ENCODE assay signal across 22 cellular contexts in the genomic region with DNA sequence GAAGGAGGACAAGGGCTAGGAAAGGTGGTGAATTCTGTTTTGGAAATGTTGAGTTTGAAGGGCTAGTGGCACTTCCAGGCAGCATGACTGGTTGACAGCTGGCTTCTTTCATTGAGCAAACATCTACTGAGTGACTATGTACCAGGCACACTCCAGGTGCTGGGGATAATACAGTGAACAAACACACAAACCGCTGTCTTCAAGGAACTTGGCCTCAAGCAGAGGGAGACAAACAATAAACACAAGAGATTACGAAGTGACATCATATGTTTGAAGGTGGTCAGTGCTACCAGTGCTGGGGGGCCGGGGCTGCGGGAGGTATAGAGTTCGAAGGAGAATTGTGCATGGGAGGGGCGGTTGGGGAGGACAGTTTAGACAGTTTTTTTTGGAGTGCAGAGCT.
A peak's percentile ranks its signal among the peaks of the same experiment; 100 is the strongest.
DNase-seq lines count a peak whose midpoint lies in the region; ATAC-seq and TF ChIP-seq lines count a peak whose summit lies in the region.
"Had no signal": no experiment of that assay in that cellular context is flagged by ENCODE, and none has a peak within 500 bp of the region (broad histone marks: within the 10 kb centered on the region; RNA-seq: fewer than 3 reads in every experiment).

No MANE protein-coding gene starts in this region.

- 73% methylated on average over 3 of the region's 6 CpGs; no CpG with 5 or more reads in 1 of the 2 experiments for WGBS in IMR-90 (ENCODE audit: extremely low coverage in 2 of 2, insufficient read length in 1 of 2), 2 experiments
- 87% methylated on average over 6 of the region's 6 CpGs for WGBS in heart right ventricle, 2 donors

- no peaks in the 10 kb centered on the region for H3K27me3 ChIP-seq in IMR-90 (ENCODE audit: control insufficient read depth, insufficient read depth, low read length)
- H3K27me3 ChIP-seq in heart right ventricle = peaks cover 0 to 5% (median 0%) of the 10 kb centered on the region in 7 donors
- H3K27me3 ChIP-seq in effector memory CD4-positive, alpha-beta T cell (replicated peaks; ENCODE audit: control insufficient read depth, insufficient read depth, low read length, poor library complexity, severe bottlenecking) = no peaks in the 10 kb centered on the region
- H3K27me3 ChIP-seq: ascending aorta, stomach had no signal

- H4K8ac ChIP-seq in IMR-90 (ENCODE audit: low read depth in 2 of 2, low read length in 2 of 2) = peak overlapping the region; percentile 32 to 36; a peak in 2 of 4 replicates

- H3K4me3 ChIP-seq in IMR-90 (ENCODE audit: insufficient read depth, low read depth, low read length) = no peak overlapping the region
- H3K4me3 ChIP-seq in heart right ventricle = no peak overlapping the region
- no peak overlapping the region for H3K4me3 ChIP-seq in effector memory CD4-positive, alpha-beta T cell (ENCODE audit: insufficient read depth, low read depth, low read length, poor library complexity, severe bottlenecking)
- H3K4me3 ChIP-seq: ascending aorta, HAP-1, stomach had no signal

- in situ Hi-C loops in IMR-90 (cut with MboI; ENCODE audit: low sequenced_read_pairs) = loop anchor here (5.0 kb wide), 2 partner anchors 453 to 858 kb away; no protein-coding TSS in a partner anchor

- DNase-seq in activated CD4-positive, alpha-beta memory T cell treated with anti-CD3 and anti-CD28 coated beads, Interleukin-2, amount 10 ng/mL, durations not matched to agents 7 days and 5 days = no peak
- DNase-seq in activated CD4-positive, alpha-beta memory T cell treated with anti-CD3 and anti-CD28 coated beads for 36 hours = no peak
- DNase-seq in IMR-90 (peak; percentile 41), SHP77 treated with DMSO at 0.1 percent for 48 hours (lab: John Stamatoyannopoulos, UW) (peak; percentile 37), NCI-H226 (no peak), heart right ventricle (no peak)
- DNase-seq in effector memory CD4-positive, alpha-beta T cell = no peak
- DNase-seq: ACHN; activated CD8-positive, alpha-beta T cell treated with anti-CD3 and anti-CD28 coated beads, Interleukin-2, amount 10 ng/mL, durations not matched to agents 7 days and 5 days; cerebellar nuclear complex; effector CD8-positive, alpha-beta T cell; KBM-7; left ventricle myocardium superior; occipital lobe; Right ventricle myocardium superior; stomach had no signal

- H4K91ac ChIP-seq in IMR-90 (ENCODE audit: insufficient read depth, low read depth, low read length) = peak overlapping the region; percentile 76

- H2BK5ac ChIP-seq in IMR-90 (ENCODE audit: low read depth, low read length, poor library complexity, severe bottlenecking) = peak overlapping the region; percentile 47

- peaks cover 25% of the 10 kb centered on the region for H3K4me1 Mint-ChIP-seq in activated CD4-positive, alpha-beta memory T cell treated with anti-CD3 and anti-CD28 coated beads, Interleukin-2, amount 10 ng/mL, durations not matched to agents 7 days and 5 days
- H3K4me1 Mint-ChIP-seq in activated CD4-positive, alpha-beta memory T cell treated with anti-CD3 and anti-CD28 coated beads for 36 hours (ENCODE audit: low read depth) = peaks cover 24% of the 10 kb centered on the region
- peaks cover 40% of the 10 kb centered on the region for H3K4me1 Mint-ChIP-seq in nephron

- H3K4me3 Mint-ChIP-seq in activated CD4-positive, alpha-beta memory T cell treated with anti-CD3 and anti-CD28 coated beads, Interleukin-2, amount 10 ng/mL, durations not matched to agents 7 days and 5 days = peak overlapping the region; percentile 36
- H3K4me3 Mint-ChIP-seq in activated CD4-positive, alpha-beta memory T cell treated with anti-CD3 and anti-CD28 coated beads for 36 hours = no peak overlapping the region
- H3K4me3 Mint-ChIP-seq in nephron = no peak overlapping the region
- H3K4me3 Mint-ChIP-seq: activated CD8-positive, alpha-beta T cell treated with anti-CD3 and anti-CD28 coated beads, Interleukin-2, amount 10 ng/mL, durations not matched to agents 7 days and 5 days; WTC11 had no signal

- no peak overlapping the region for H3K4me2 ChIP-seq in IMR-90 (ENCODE audit: low read depth, low read length)

- intact Hi-C loops in activated CD4-positive, alpha-beta memory T cell treated with anti-CD3 and anti-CD28 coated beads for 36 hours (cut with micrococcal nuclease) = loop anchor here (1.0 to 10.0 kb wide), 4 partner anchors 322 to 455 kb away; a partner anchor contains a TSS
- intact Hi-C loops in IMR-90 (cut with micrococcal nuclease) (no loop called here), heart right ventricle (cut with DNase I) (loop anchor here in 6 of 10 donors (5.0 to 10.0 kb wide), 7 partner anchors 365 to 858 kb away; no protein-coding TSS in a partner anchor)

- no peaks in the 10 kb centered on the region for H4K20me1 ChIP-seq in IMR-90 (ENCODE audit: insufficient read depth, low read length)

- H3K18ac ChIP-seq in IMR-90 (ENCODE audit: low read depth, low read length) = peak overlapping the region; percentile 92

- 0 out of 2 replicates have a peak overlapping the region, but pooled peaks have one; percentile 6 for H3K56ac ChIP-seq in IMR-90 (ENCODE audit: extremely low read depth, insufficient read depth, low read length)

- CTCF ChIA-PET in activated CD4-positive, alpha-beta memory T cell treated with anti-CD3 and anti-CD28 coated beads, Interleukin-2, amount 10 ng/mL, durations not matched to agents 7 days and 5 days (lab: Charles Lee) = interaction anchor here (1.0 kb wide), 1 partner anchor 358 kb away, joined by 3 read pairs; a partner anchor contains a TSS
- CTCF ChIA-PET in activated CD4-positive, alpha-beta memory T cell treated with anti-CD3 and anti-CD28 coated beads for 36 hours (lab: Charles Lee) = no interaction called here
- CTCF ChIA-PET in IMR-90 (lab: Yijun Ruan, JAX) = no interaction called here

- no peak for TF ChIP-seq RAD21 in IMR-90 (IDR thresholded peaks at IDR 0.05; ENCODE audit: low read length)

- H2AFZ ChIP-seq in IMR-90 (replicated peaks; ENCODE audit: low read length, poor library complexity) = no peak overlapping the region

- peaks cover 8% of the 10 kb centered on the region for H3K9me1 ChIP-seq in IMR-90 (ENCODE audit: insufficient read depth, low read length)

- H4K5ac ChIP-seq in IMR-90 (ENCODE audit: low read depth, low read length) = peak overlapping the region; percentile 56

- peak; percentile 19; the same call in 1 of the 2 replicates for ATAC-seq in IMR-90 (ENCODE audit: low read depth)
- ATAC-seq in heart right ventricle = no peak
- ATAC-seq: left ventricle myocardium superior, sciatic nerve, WTC11 had no signal

- no TSS peak for BruUV-seq in IMR-90 (replicated peaks; lab: Mats Ljungman, UMichigan)

- no peak overlapping the region; the same call in 1 of the 2 replicates for H3K9ac ChIP-seq in IMR-90 (ENCODE audit: low read depth, low read length)

- H3K36me3 Mint-ChIP-seq in activated CD4-positive, alpha-beta memory T cell treated with anti-CD3 and anti-CD28 coated beads, Interleukin-2, amount 10 ng/mL, durations not matched to agents 7 days and 5 days (ENCODE audit: low read depth) = no peaks in the 10 kb centered on the region
- H3K36me3 Mint-ChIP-seq in activated CD4-positive, alpha-beta memory T cell treated with anti-CD3 and anti-CD28 coated beads for 36 hours = no peaks in the 10 kb centered on the region
- no peaks in the 10 kb centered on the region for H3K36me3 Mint-ChIP-seq in nephron (ENCODE audit: low read depth)
- H3K36me3 Mint-ChIP-seq: WTC11 had no signal

- POLR2A ChIA-PET in activated CD4-positive, alpha-beta memory T cell treated with anti-CD3 and anti-CD28 coated beads, Interleukin-2, amount 10 ng/mL, durations not matched to agents 7 days and 5 days (lab: Charles Lee) = no interaction called here
- POLR2A ChIA-PET in activated CD4-positive, alpha-beta memory T cell treated with anti-CD3 and anti-CD28 coated beads for 36 hours (lab: Charles Lee) = no interaction called here
- POLR2A ChIA-PET in IMR-90 (lab: Charles Lee; ENCODE audit: unreplicated experiment) = no interaction called here

- TF ChIP-seq POLR2A in IMR-90 (IDR thresholded peaks at IDR 0.05; ENCODE audit: low read depth, low read length) = no peak

- peak overlapping the region; percentile 90 for H2AK5ac ChIP-seq in IMR-90 (ENCODE audit: low read depth, low read length)

- peaks cover 19% of the 10 kb centered on the region for H3K4me1 ChIP-seq in IMR-90 (ENCODE audit: control insufficient read depth, insufficient read depth, low read length)
- peaks cover 0 to 5% (median 2%) of the 10 kb centered on the region in 9 donors for H3K4me1 ChIP-seq in heart right ventricle
- H3K4me1 ChIP-seq in effector memory CD4-positive, alpha-beta T cell (ENCODE audit: control insufficient read depth, insufficient read depth, low read length, poor library complexity, severe bottlenecking) = peaks cover 13% of the 10 kb centered on the region
- H3K4me1 ChIP-seq: ascending aorta had no signal

- peak overlapping the region; percentile 69; the same call in 2 of the 3 replicates for H2BK15ac ChIP-seq in IMR-90 (ENCODE audit: low read depth, low read length)

- peak overlapping the region; percentile 35 for H2AK9ac ChIP-seq in IMR-90 (replicated peaks; ENCODE audit: low read depth, low read length, poor library complexity)

- peaks cover 14% of the 10 kb centered on the region for H3K27me3 Mint-ChIP-seq in activated CD4-positive, alpha-beta memory T cell treated with anti-CD3 and anti-CD28 coated beads, Interleukin-2, amount 10 ng/mL, durations not matched to agents 7 days and 5 days
- no peaks in the 10 kb centered on the region for H3K27me3 Mint-ChIP-seq in activated CD4-positive, alpha-beta memory T cell treated with anti-CD3 and anti-CD28 coated beads for 36 hours
- H3K27me3 Mint-ChIP-seq in nephron (ENCODE audit: low read depth) = peaks cover 4% of the 10 kb centered on the region

- dilution Hi-C loops in IMR-90 (cut with HindIII; ENCODE audit: low sequenced_read_pairs, unreplicated experiment) = no loop called here

- H3K9me3 Mint-ChIP-seq in activated CD4-positive, alpha-beta memory T cell treated with anti-CD3 and anti-CD28 coated beads, Interleukin-2, amount 10 ng/mL, durations not matched to agents 7 days and 5 days = no peaks in the 10 kb centered on the region
- no peaks in the 10 kb centered on the region for H3K9me3 Mint-ChIP-seq in activated CD4-positive, alpha-beta memory T cell treated with anti-CD3 and anti-CD28 coated beads for 36 hours
- H3K9me3 Mint-ChIP-seq in nephron = no peaks in the 10 kb centered on the region
- H3K9me3 Mint-ChIP-seq: activated T-helper 2 cell treated with anti-CD3 and anti-CD28 coated beads, Interferon-gamma antibody, Interleukin-2, Interleukin-4, amounts not matched to agents 10 μg/mL and 5 μg/mL and 100 μg/mL, durations not matched to agents 14 hours and 24 hours and 36 hours; WTC11 had no signal

- H2BK120ac ChIP-seq in IMR-90 (ENCODE audit: low read depth, low read length) = peak overlapping the region; percentile 81

- peak overlapping the region; percentile 79 for H3K4ac ChIP-seq in IMR-90 (ENCODE audit: low read depth, low read length)

- peaks cover 2 to 11% of the 10 kb centered on the region in 2 experiments; a peak in 2 of 4 replicates for H3K79me1 ChIP-seq in IMR-90 (ENCODE audit: low read depth in 1 of 2, low read length in 2 of 2)

- H3K9me3 ChIP-seq in IMR-90 (ENCODE audit: control insufficient read depth, insufficient read depth, low read length) = no peaks in the 10 kb centered on the region
- no peaks in the 10 kb centered on the region for H3K9me3 ChIP-seq in heart right ventricle
- no peaks in the 10 kb centered on the region for H3K9me3 ChIP-seq in effector memory CD4-positive, alpha-beta T cell (ENCODE audit: control insufficient read depth, low read length)
- H3K9me3 ChIP-seq: ascending aorta, HAP-1, stomach had no signal

- H3K27ac ChIP-seq in IMR-90 (ENCODE audit: insufficient read depth, low read length) (no peak overlapping the region), heart right ventricle (no peak overlapping the region)
- no peak overlapping the region for H3K27ac ChIP-seq in effector memory CD4-positive, alpha-beta T cell (ENCODE audit: insufficient read depth, low read length, poor library complexity, severe bottlenecking)
- H3K27ac ChIP-seq: ascending aorta, stomach had no signal

- peak overlapping the region; percentile 83 for H2BK20ac ChIP-seq in IMR-90 (ENCODE audit: low read depth, low read length)

- H3K14ac ChIP-seq in IMR-90 (replicated peaks; ENCODE audit: low read depth, low read length) = peak overlapping the region; percentile 85

- H3K36me3 ChIP-seq in IMR-90 (ENCODE audit: control insufficient read depth, insufficient read depth, low read length) = no peaks in the 10 kb centered on the region
- no peaks in the 10 kb centered on the region for H3K36me3 ChIP-seq in heart right ventricle
- H3K36me3 ChIP-seq in effector memory CD4-positive, alpha-beta T cell (ENCODE audit: control insufficient read depth, insufficient read depth, low read length) = no peaks in the 10 kb centered on the region
- H3K36me3 ChIP-seq: ascending aorta, HAP-1, stomach had no signal

- H3K27ac Mint-ChIP-seq in activated CD4-positive, alpha-beta memory T cell treated with anti-CD3 and anti-CD28 coated beads, Interleukin-2, amount 10 ng/mL, durations not matched to agents 7 days and 5 days = peak overlapping the region; percentile 42
- no peak overlapping the region for H3K27ac Mint-ChIP-seq in activated CD4-positive, alpha-beta memory T cell treated with anti-CD3 and anti-CD28 coated beads for 36 hours
- peak overlapping the region in 2 of 3 experiments; percentile 62 to 86 for H3K27ac Mint-ChIP-seq in nephron
- H3K27ac Mint-ChIP-seq: activated CD8-positive, alpha-beta T cell treated with anti-CD3 and anti-CD28 coated beads, Interleukin-2, amount 10 ng/mL, durations not matched to agents 7 days and 5 days; activated T-helper 2 cell treated with anti-CD3 and anti-CD28 coated beads, Interferon-gamma antibody, Interleukin-2, Interleukin-4, amounts not matched to agents 10 μg/mL and 5 μg/mL and 100 μg/mL, durations not matched to agents 14 hours and 24 hours and 36 hours; WTC11 had no signal

- H3K23ac ChIP-seq in IMR-90 (ENCODE audit: low read depth, low read length) = peak overlapping the region; percentile 63; the same call in 1 of the 2 replicates

- TF ChIP-seq CTCF in IMR-90 (conservative IDR thresholded peaks at IDR 0.05; ENCODE audit: low read depth, low read length) = no peak
- TF ChIP-seq CTCF in nephron (IDR thresholded peaks at IDR 0.05; ENCODE audit: unreplicated experiment in 3 of 3) = no peak
- no peak for TF ChIP-seq CTCF in heart right ventricle (IDR thresholded peaks at IDR 0.05)

Comparison
In these comparisons a context has a peak if more than half of its experiments do, and no peak if none do; other contexts are left out.
1. DNase-seq: peak in IMR-90 (single experiment) and SHP77 treated with DMSO at 0.1 percent for 48 hours (single experiment); none in activated CD4-positive, alpha-beta memory T cell treated with anti-CD3 and anti-CD28 coated beads, Interleukin-2, amount 10 ng/mL, durations not matched to agents 7 days and 5 days (single experiment), activated CD4-positive, alpha-beta memory T cell treated with anti-CD3 and anti-CD28 coated beads for 36 hours (single experiment), NCI-H226 (single experiment), heart right ventricle (0 of 2) and effector memory CD4-positive, alpha-beta T cell (0 of 3).